ENCODE assay signal across 13 cellular contexts in genomic region chr6:149455028-149455732, GRCh38. TPM values are rescaled to one million over a fixed set of nuclear protein-coding genes. Genes with fewer than 3 reads are reported as not detected.
DNase-seq lines count a peak whose midpoint lies in the region; ATAC-seq lines count a peak whose summit lies in the region.
"Had no signal": no experiment of that assay in that cellular context is flagged by ENCODE, and none has a peak within 500 bp of the region (broad histone marks: within the 10 kb centered on the region; RNA-seq: fewer than 3 reads in every experiment).

No MANE protein-coding gene starts in this region.

- H3K9ac ChIP-seq in rectal smooth muscle tissue (ENCODE audit: low read length): no peak overlapping the region

- no peaks in the 10 kb centered on the region for H3K9me3 ChIP-seq in CD4-positive, CD25-positive, alpha-beta regulatory T cell (ENCODE audit: control insufficient read depth in 2 of 2, low read length in 2 of 2)

- intact Hi-C loops in activated T-helper 1 cell treated with anti-CD3 and anti-CD28 coated beads, Interleukin-12 subunit alpha, Interleukin-12 subunit beta, Interleukin-2, Interleukin-4 antibody, amounts not matched to agents 30 ng/mL and 10 ng/mL and 1 ng/mL, durations not matched to agents 14 hours and 24 hours and 36 hours (cut with micrococcal nuclease): loop anchor here (2.0 kb wide), 1 partner anchor 62 kb away; no protein-coding TSS in a partner anchor

- H3K27me3 ChIP-seq in CD4-positive, CD25-positive, alpha-beta regulatory T cell (ENCODE audit: control insufficient read depth, insufficient read depth, low read length): no peaks in the 10 kb centered on the region
- H3K27me3 ChIP-seq in layer of hippocampus (ENCODE audit: control insufficient read depth, insufficient read depth, low read length) (peaks cover 3% of the 10 kb centered on the region), rectal smooth muscle tissue (ENCODE audit: control insufficient read depth, insufficient read depth, low read length) (no peaks in the 10 kb centered on the region)

- H3K4me3 ChIP-seq in CD4-positive, CD25-positive, alpha-beta regulatory T cell (ENCODE audit: low read depth, low read length): no peak overlapping the region
- H3K4me3 ChIP-seq in rectal smooth muscle tissue (ENCODE audit: low read length): no peak overlapping the region
- H3K4me3 ChIP-seq: SK-N-MC had no signal

- peak overlapping the region; percentile 44 to 73 (median 61) for H3K27ac Mint-ChIP-seq in CD4-positive, CD25-positive, alpha-beta regulatory T cell
- H3K27ac Mint-ChIP-seq in activated T-helper 1 cell treated with anti-CD3 and anti-CD28 coated beads, Interleukin-12 subunit alpha, Interleukin-12 subunit beta, Interleukin-2, Interleukin-4 antibody, amounts not matched to agents 30 ng/mL and 10 ng/mL and 1 ng/mL, durations not matched to agents 14 hours and 24 hours and 36 hours: peak overlapping the region; percentile 8
- H3K27ac Mint-ChIP-seq: CD14-positive monocyte had no signal

- peaks cover 0 to 1% (median 0%) of the 10 kb centered on the region in 7 donors for H3K9me3 Mint-ChIP-seq in CD4-positive, CD25-positive, alpha-beta regulatory T cell
- no peaks in the 10 kb centered on the region for H3K9me3 Mint-ChIP-seq in activated T-helper 1 cell treated with anti-CD3 and anti-CD28 coated beads, Interleukin-12 subunit alpha, Interleukin-12 subunit beta, Interleukin-2, Interleukin-4 antibody, amounts not matched to agents 30 ng/mL and 10 ng/mL and 1 ng/mL, durations not matched to agents 14 hours and 24 hours and 36 hours

- no peak overlapping the region for H3K27ac ChIP-seq in CD4-positive, CD25-positive, alpha-beta regulatory T cell (ENCODE audit: insufficient read depth, low read length, poor library complexity, severe bottlenecking)
- H3K27ac ChIP-seq in layer of hippocampus (ENCODE audit: low read depth, low read length): peak overlapping the region; percentile 35
- H3K27ac ChIP-seq in rectal smooth muscle tissue (ENCODE audit: low read depth, low read length): peak overlapping the region; percentile 63
- H3K27ac ChIP-seq: SK-N-MC had no signal

- no peak overlapping the region for H3K4me3 Mint-ChIP-seq in CD4-positive, CD25-positive, alpha-beta regulatory T cell
- H3K4me3 Mint-ChIP-seq in activated T-helper 1 cell treated with anti-CD3 and anti-CD28 coated beads, Interleukin-12 subunit alpha, Interleukin-12 subunit beta, Interleukin-2, Interleukin-4 antibody, amounts not matched to agents 30 ng/mL and 10 ng/mL and 1 ng/mL, durations not matched to agents 14 hours and 24 hours and 36 hours: no peak overlapping the region
- H3K4me3 Mint-ChIP-seq: CD14-positive monocyte had no signal

- peaks cover 0 to 28% (median 14%) of the 10 kb centered on the region in 4 donors for H3K4me1 Mint-ChIP-seq in CD4-positive, CD25-positive, alpha-beta regulatory T cell
- H3K4me1 Mint-ChIP-seq in activated T-helper 1 cell treated with anti-CD3 and anti-CD28 coated beads, Interleukin-12 subunit alpha, Interleukin-12 subunit beta, Interleukin-2, Interleukin-4 antibody, amounts not matched to agents 30 ng/mL and 10 ng/mL and 1 ng/mL, durations not matched to agents 14 hours and 24 hours and 36 hours (ENCODE audit: low read depth): peaks cover 24% of the 10 kb centered on the region

- no peak for ATAC-seq in CD4-positive, CD25-positive, alpha-beta regulatory T cell (ENCODE audit: low read depth in 2 of 2)
- ATAC-seq in GM21786 (IDR thresholded peaks at IDR 0.05; ENCODE audit: unreplicated experiment): no peak
- no peak for ATAC-seq in GM19023 (IDR thresholded peaks at IDR 0.05; ENCODE audit: unreplicated experiment)

- H3K27me3 Mint-ChIP-seq in CD4-positive, CD25-positive, alpha-beta regulatory T cell: no peaks in the 10 kb centered on the region
- no peaks in the 10 kb centered on the region for H3K27me3 Mint-ChIP-seq in activated T-helper 1 cell treated with anti-CD3 and anti-CD28 coated beads, Interleukin-12 subunit alpha, Interleukin-12 subunit beta, Interleukin-2, Interleukin-4 antibody, amounts not matched to agents 30 ng/mL and 10 ng/mL and 1 ng/mL, durations not matched to agents 14 hours and 24 hours and 36 hours (ENCODE audit: insufficient read depth)

- peaks cover 35% of the 10 kb centered on the region for H3K36me3 Mint-ChIP-seq in CD4-positive, CD25-positive, alpha-beta regulatory T cell
- H3K36me3 Mint-ChIP-seq in activated T-helper 1 cell treated with anti-CD3 and anti-CD28 coated beads, Interleukin-12 subunit alpha, Interleukin-12 subunit beta, Interleukin-2, Interleukin-4 antibody, amounts not matched to agents 30 ng/mL and 10 ng/mL and 1 ng/mL, durations not matched to agents 14 hours and 24 hours and 36 hours (ENCODE audit: low read depth): peaks cover 33% of the 10 kb centered on the region

- H3K4me1 ChIP-seq in CD4-positive, CD25-positive, alpha-beta regulatory T cell (ENCODE audit: control insufficient read depth, insufficient read depth, low read length, poor library complexity, severe bottlenecking): no peaks in the 10 kb centered on the region
- peaks cover 12% of the 10 kb centered on the region for H3K4me1 ChIP-seq in rectal smooth muscle tissue (ENCODE audit: control insufficient read depth, insufficient read depth, low read length)

- H3K36me3 ChIP-seq in CD4-positive, CD25-positive, alpha-beta regulatory T cell (ENCODE audit: control insufficient read depth, insufficient read depth, low read length): peaks cover 86% of the 10 kb centered on the region
- no peaks in the 10 kb centered on the region for H3K36me3 ChIP-seq in rectal smooth muscle tissue (ENCODE audit: control insufficient read depth, insufficient read depth, low read length)

- no peak for DNase-seq in CD4-positive, CD25-positive, alpha-beta regulatory T cell
- DNase-seq in activated T-helper 1 cell treated with anti-CD3 and anti-CD28 coated beads, Interleukin-12 subunit alpha, Interleukin-12 subunit beta, Interleukin-2, Interleukin-4 antibody, amounts not matched to agents 30 ng/mL and 10 ng/mL and 1 ng/mL, durations not matched to agents 14 hours and 24 hours and 36 hours (ENCODE audit: low spot score): no peak
- no peak for DNase-seq in NCI-H2227 treated with DMSO at 0.1 percent for 48 hours (lab: John Stamatoyannopoulos, UW)
- no peak for DNase-seq in SIG-M5 (lab: John Stamatoyannopoulos, UW)
- DNase-seq: activated CD4-positive, alpha-beta T cell treated with anti-CD3 and anti-CD28 coated beads for 1 hour; activated gamma-delta T cell treated with Interleukin-2 at 50 U/mL for 16 hours had no signal

RNA-seq across cellular contexts. Expression of gene ZC3H12D, which starts 29.6 kb away (rescaled TPM):
- 251 TPM for total RNA-seq in CD4-positive, CD25-positive, alpha-beta regulatory T cell
- polyA plus RNA-seq in CD4-positive, CD25-positive, alpha-beta regulatory T cell: 10 to 100 TPM in 1 of 4 donors, 1 to 10 TPM in 3; 7.1 to 10.3 (median 8.7) TPM
- total RNA-seq in activated T-helper 1 cell treated with anti-CD3 and anti-CD28 coated beads, Interleukin-12 subunit alpha, Interleukin-12 subunit beta, Interleukin-2, Interleukin-4 antibody, amounts not matched to agents 30 ng/mL and 10 ng/mL and 1 ng/mL, durations not matched to agents 14 hours and 24 hours and 36 hours: 94.7 and 96.7 TPM in 2 replicates
- total RNA-seq: lung microvascular endothelial cell had no signal

RNA-seq across cellular contexts. Expression of gene SUMO4, which starts 55.1 kb away (rescaled TPM):
- total RNA-seq in CD4-positive, CD25-positive, alpha-beta regulatory T cell: 9.0 TPM
- polyA plus RNA-seq in CD4-positive, CD25-positive, alpha-beta regulatory T cell: 1 to 10 TPM in 2 of 4 donors, under 1 TPM in 2; 0.38 to 1.6 (median 0.93) TPM
- total RNA-seq in activated T-helper 1 cell treated with anti-CD3 and anti-CD28 coated beads, Interleukin-12 subunit alpha, Interleukin-12 subunit beta, Interleukin-2, Interleukin-4 antibody, amounts not matched to agents 30 ng/mL and 10 ng/mL and 1 ng/mL, durations not matched to agents 14 hours and 24 hours and 36 hours: 11.6 and 12.0 TPM in 2 replicates
